Comparison of ENCODE assay signal across 8 cellular contexts in genomic region chr2:205700331-205701132, GRCh38. TPM values are rescaled to one million over a fixed set of nuclear protein-coding genes. Genes with fewer than 3 reads are reported as not detected.
DNase-seq lines count a peak whose midpoint lies in the region; ATAC-seq, FAIRE-seq and TF ChIP-seq lines count a peak whose summit lies in the region.

No MANE protein-coding gene starts in this region.

- H3K4me3 ChIP-seq in breast epithelium (no peak overlapping the region), gastroesophageal sphincter (no peak overlapping the region), smooth muscle cell (no peak overlapping the region)

- no peak for TF ChIP-seq EP300 in gastroesophageal sphincter (IDR thresholded peaks at IDR 0.05)

- peak overlapping the region in 1 of 2 donors; percentile 28 for H3K27ac ChIP-seq in breast epithelium
- H3K27ac ChIP-seq in gastroesophageal sphincter: peak overlapping the region; percentile 58 to 96 (median 93)
- peak overlapping the region; percentile 97 for H3K27ac ChIP-seq in smooth muscle cell (ENCODE audit: low read depth)

- H3K27me3 Mint-ChIP-seq in MCF 10A (ENCODE audit: insufficient read depth, unreplicated experiment): no peaks in the 10 kb centered on the region

- H3K79me2 ChIP-seq in smooth muscle cell (ENCODE audit: low read depth): peaks cover 20% of the 10 kb centered on the region

- TF ChIP-seq CTCF in MCF 10A (IDR thresholded peaks at IDR 0.05; ENCODE audit: unreplicated experiment) (no peak), breast epithelium (IDR thresholded peaks at IDR 0.05) (no peak), gastroesophageal sphincter (IDR thresholded peaks at IDR 0.05) (no peak), smooth muscle cell (IDR thresholded peaks at IDR 0.05; ENCODE audit: borderline replicate concordance, insufficient read depth, poor library complexity, severe bottlenecking) (no peak), D721Med (IDR thresholded peaks at IDR 0.05; ENCODE audit: insufficient read depth, missing control alignments) (no peak)

- peaks cover 11% of the 10 kb centered on the region for H3K4me1 Mint-ChIP-seq in MCF 10A (ENCODE audit: insufficient read depth, unreplicated experiment)

- peak overlapping the region; percentile 78 for H3K4me2 ChIP-seq in smooth muscle cell

- peak; percentile 51 for ATAC-seq in HG03097 (IDR thresholded peaks at IDR 0.05; ENCODE audit: low FRiP score, unreplicated experiment)
- ATAC-seq in gastroesophageal sphincter: peak; percentile 23

- H3K9me3 Mint-ChIP-seq in MCF 10A (ENCODE audit: unreplicated experiment): no peaks in the 10 kb centered on the region

- H4K20me1 ChIP-seq in smooth muscle cell (ENCODE audit: low read depth): no peaks in the 10 kb centered on the region

- H3K36me3 ChIP-seq in breast epithelium (no peaks in the 10 kb centered on the region), gastroesophageal sphincter (peaks cover 0 to 44% of the 10 kb centered on the region in 2 donors), smooth muscle cell (ENCODE audit: low read depth) (no peaks in the 10 kb centered on the region)

- WGBS in gastroesophageal sphincter (ENCODE audit: low coverage in 1 of 2), 2 donors: 10 to 12% methylated on average over 3 to 5 of the region's 12 CpGs
- WGBS in smooth muscle cell (ENCODE audit: low lambda C conversion rate): 13% methylated on average over 12 of the region's 12 CpGs

- TF ChIP-seq POLR2A in breast epithelium (IDR thresholded peaks at IDR 0.05): no peak
- TF ChIP-seq POLR2A in gastroesophageal sphincter (IDR thresholded peaks at IDR 0.05): no peak

- H3K27me3 ChIP-seq in breast epithelium: no peaks in the 10 kb centered on the region
- no peaks in the 10 kb centered on the region for H3K27me3 ChIP-seq in gastroesophageal sphincter
- no peaks in the 10 kb centered on the region for H3K27me3 ChIP-seq in smooth muscle cell (ENCODE audit: low read depth)

- POLR2A ChIA-PET in MCF 10A (lab: Yijun Ruan, JAX): no interaction called here

- DNase-seq in MCF 10A (ENCODE audit: unreplicated experiment): peak; percentile 26
- no peak for DNase-seq in breast epithelium (ENCODE audit: low spot score in 2 of 2)
- DNase-seq in SKM-1 (lab: John Stamatoyannopoulos, UW; ENCODE audit: unreplicated experiment): peak; percentile 41
- peak; percentile 40 for DNase-seq in smooth muscle cell (lab: John Stamatoyannopoulos, UW; ENCODE audit: unreplicated experiment)
- DNase-seq in globus pallidus (ENCODE audit: low spot score): no peak
- no peak for DNase-seq in D721Med (ENCODE audit: insufficient read length, low spot score)

- no peak for FAIRE-seq in D721Med (lab: Jason Lieb, UNC)

- CTCF ChIA-PET in MCF 10A (lab: Yijun Ruan, JAX): interaction anchor here (0.6 kb wide), 1 partner anchor 625 kb away, joined by 3 read pairs; no protein-coding TSS in a partner anchor

- no peaks in the 10 kb centered on the region for H3K4me1 ChIP-seq in breast epithelium
- peaks cover 64 to 100% (median 74%) of the 10 kb centered on the region in 3 donors for H3K4me1 ChIP-seq in gastroesophageal sphincter
- peaks cover 81% of the 10 kb centered on the region for H3K4me1 ChIP-seq in smooth muscle cell (ENCODE audit: low read depth)

- H3F3A ChIP-seq in smooth muscle cell (ENCODE audit: low read depth): peaks cover 49% of the 10 kb centered on the region

- H3K9ac ChIP-seq in smooth muscle cell (ENCODE audit: low read depth): peak overlapping the region; percentile 81

- no TSS peak for BruUV-seq in MCF 10A (replicated peaks; lab: Mats Ljungman, UMichigan)

- H3K27ac Mint-ChIP-seq in MCF 10A (ENCODE audit: low read depth, unreplicated experiment): no peak overlapping the region

- no peak overlapping the region for H3K4me3 Mint-ChIP-seq in MCF 10A (ENCODE audit: unreplicated experiment)

- H3K9me3 ChIP-seq in breast epithelium: no peaks in the 10 kb centered on the region
- no peaks in the 10 kb centered on the region for H3K9me3 ChIP-seq in gastroesophageal sphincter
- no peaks in the 10 kb centered on the region for H3K9me3 ChIP-seq in smooth muscle cell (replicated peaks; ENCODE audit: low read depth)

- H2AFZ ChIP-seq in smooth muscle cell (ENCODE audit: low read depth): no peak overlapping the region

- intact Hi-C loops in MCF 10A (cut with micrococcal nuclease): no loop called here
- intact Hi-C loops in breast epithelium (cut with DNase I; ENCODE audit: low total_unique reads): loop anchor here (5.0 kb wide), 1 partner anchor 938 kb away; no protein-coding TSS in a partner anchor

- H3K36me3 Mint-ChIP-seq in MCF 10A (ENCODE audit: insufficient read depth, unreplicated experiment): peaks cover 10% of the 10 kb centered on the region

RNA-seq across cellular contexts. Expression of gene NRP2, which starts 18.2 kb away (rescaled TPM):
- 6.7 and 10.3 TPM in 2 replicates for total RNA-seq in MCF 10A (2022)
- 10 to 100 TPM; 18.4 to 32.0 (median 23.9) TPM for total RNA-seq in breast epithelium
- 100 to 1,000 TPM; 278 to 466 (median 371) TPM for total RNA-seq in gastroesophageal sphincter
- total RNA-seq in smooth muscle cell: 70.4 and 96.1 TPM in 2 replicates
- 53.2 and 58.4 TPM in 2 replicates for polyA plus RNA-seq in smooth muscle cell

Comparison
In these comparisons a context has a peak if more than half of its experiments do, and no peak if none do; other contexts are left out.
1. DNase-seq: peak in MCF 10A (single experiment), SKM-1 (single experiment) and smooth muscle cell (single experiment); none in breast epithelium (0 of 2), globus pallidus (single experiment) and D721Med (single experiment).